ENCODE assay signal across 27 cellular contexts in the genomic region with DNA sequence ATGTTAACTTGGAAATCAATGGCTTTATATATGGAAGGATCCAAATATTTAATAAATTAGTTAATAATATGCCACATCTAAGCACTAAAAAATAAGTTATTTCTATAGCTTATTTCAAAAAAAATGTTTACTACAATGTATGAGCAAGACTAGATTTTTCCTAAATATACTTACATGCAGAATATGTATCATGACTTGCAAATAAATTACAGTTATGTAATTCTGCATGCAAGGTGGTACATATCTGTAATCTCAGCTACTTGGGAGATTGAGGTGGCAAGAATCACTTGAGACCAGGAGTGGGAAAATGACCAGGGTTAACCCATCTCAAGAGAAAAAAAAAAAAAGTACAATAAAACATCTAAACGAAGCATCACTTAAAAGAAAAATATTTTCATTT. TPM values are rescaled to one million over a fixed set of nuclear protein-coding genes. Genes with fewer than 3 reads are reported as not detected.
DNase-seq lines count a peak whose midpoint lies in the region; ATAC-seq, FAIRE-seq and TF ChIP-seq lines count a peak whose summit lies in the region.
"Had no signal": no experiment of that assay in that cellular context is flagged by ENCODE, and none has a peak within 500 bp of the region (broad histone marks: within the 10 kb centered on the region; RNA-seq: fewer than 3 reads in every experiment).

No MANE protein-coding gene starts in this region.

- H3K27me3 ChIP-seq in CD4-positive, alpha-beta T cell (ENCODE audit: control insufficient read depth, insufficient read depth, low read length), result no peaks in the 10 kb centered on the region
- no peaks in the 10 kb centered on the region for H3K27me3 ChIP-seq in IMR-90 (ENCODE audit: control insufficient read depth, insufficient read depth, low read length)
- H3K27me3 ChIP-seq: MG63 had no signal

- CTCF ChIA-PET in CD4-positive, alpha-beta T cell (lab: Charles Lee), result interaction anchor here (1.4 to 5.2 kb wide), 2 partner anchors 10 to 13 kb away, joined by 4 to 31 read pairs; no protein-coding TSS in a partner anchor
- CTCF ChIA-PET in IMR-90 (lab: Yijun Ruan, JAX), result interaction anchor here (2.3 kb wide), 1 partner anchor 13 kb away, joined by 8 read pairs; no protein-coding TSS in a partner anchor
- CTCF ChIA-PET in activated CD4-positive, alpha-beta T cell treated with anti-CD3 and anti-CD28 coated beads for 36 hours (lab: Charles Lee), result interaction anchor here (0.7 to 16.4 kb wide), 3 partner anchors 11 to 114 kb away, joined by 3 to 200 read pairs (median 4); a partner anchor contains a TSS

- no peak overlapping the region for H2BK15ac ChIP-seq in IMR-90 (ENCODE audit: low read depth, low read length)

- TF ChIP-seq RAD21 in IMR-90 (IDR thresholded peaks at IDR 0.05; ENCODE audit: low read length), result no peak

- no peak overlapping the region for H2AK9ac ChIP-seq in IMR-90 (replicated peaks; ENCODE audit: low read depth, low read length, poor library complexity)

- H2BK120ac ChIP-seq in IMR-90 (ENCODE audit: low read depth, low read length), result no peak overlapping the region

- no peaks in the 10 kb centered on the region for H3K9me3 ChIP-seq in CD4-positive, alpha-beta T cell (ENCODE audit: control insufficient read depth, low read length)
- no peaks in the 10 kb centered on the region for H3K9me3 ChIP-seq in IMR-90 (ENCODE audit: control insufficient read depth, insufficient read depth, low read length)
- H3K9me3 ChIP-seq: MG63, SK-N-SH had no signal

- H3K18ac ChIP-seq in IMR-90 (ENCODE audit: low read depth, low read length), result no peak overlapping the region

- H4K91ac ChIP-seq in IMR-90 (ENCODE audit: insufficient read depth, low read depth, low read length), result no peak overlapping the region

- H3K27me3 Mint-ChIP-seq in activated naive CD8-positive, alpha-beta T cell, result no peaks in the 10 kb centered on the region
- H3K27me3 Mint-ChIP-seq in activated naive CD8-positive, alpha-beta T cell treated with anti-CD3 and anti-CD28 coated beads, Interleukin-2, amount 50 U/mL, for 24 hours, result no peaks in the 10 kb centered on the region
- H3K27me3 Mint-ChIP-seq in CD4-positive, alpha-beta T cell, result no peaks in the 10 kb centered on the region
- no peaks in the 10 kb centered on the region for H3K27me3 Mint-ChIP-seq in effector memory CD8-positive, alpha-beta T cell
- H3K27me3 Mint-ChIP-seq in activated CD4-positive, alpha-beta T cell treated with anti-CD3 and anti-CD28 coated beads for 36 hours, result no peaks in the 10 kb centered on the region

- no peak overlapping the region for H3K14ac ChIP-seq in IMR-90 (replicated peaks; ENCODE audit: low read depth, low read length)

- H2AK5ac ChIP-seq in IMR-90 (ENCODE audit: low read depth, low read length), result no peak overlapping the region

- no peak overlapping the region for H3K56ac ChIP-seq in IMR-90 (ENCODE audit: extremely low read depth, insufficient read depth, low read length)

- no peak overlapping the region for H3K9ac ChIP-seq in IMR-90 (ENCODE audit: low read depth, low read length)
- H3K9ac ChIP-seq: SK-N-SH had no signal

- no peak for ATAC-seq in activated naive CD8-positive, alpha-beta T cell treated with anti-CD3 and anti-CD28 coated beads, Interleukin-2, amount 50 U/mL, for 24 hours
- ATAC-seq in CD4-positive, alpha-beta T cell (ENCODE audit: poor library complexity), result no peak
- ATAC-seq in IMR-90 (ENCODE audit: low read depth) (no peak), HG03469 (IDR thresholded peaks at IDR 0.05; ENCODE audit: unreplicated experiment) (no peak)
- ATAC-seq in effector memory CD8-positive, alpha-beta T cell (replicated peaks), result no peak
- ATAC-seq in activated CD4-positive, alpha-beta T cell treated with anti-CD3 and anti-CD28 coated beads for 36 hours, result no peak

- H4K20me1 ChIP-seq in IMR-90 (ENCODE audit: insufficient read depth, low read length), result peaks cover 97% of the 10 kb centered on the region

- POLR2A ChIA-PET in CD4-positive, alpha-beta T cell (lab: Charles Lee), result no interaction called here
- POLR2A ChIA-PET in IMR-90 (lab: Charles Lee; ENCODE audit: unreplicated experiment), result interaction anchor here (0.6 kb wide), 1 partner anchor 110 kb away, joined by 8 read pairs; no protein-coding TSS in a partner anchor
- POLR2A ChIA-PET in activated CD4-positive, alpha-beta T cell treated with anti-CD3 and anti-CD28 coated beads for 36 hours (lab: Charles Lee), result no interaction called here

- no peak overlapping the region for H2BK5ac ChIP-seq in IMR-90 (ENCODE audit: low read depth, low read length, poor library complexity, severe bottlenecking)

- in situ Hi-C loops in IMR-90 (cut with MboI; ENCODE audit: low sequenced_read_pairs), result no loop called here

- H4K5ac ChIP-seq in IMR-90 (ENCODE audit: low read depth, low read length), result no peak overlapping the region

- no TSS peak for BruUV-seq in IMR-90 (replicated peaks; lab: Mats Ljungman, UMichigan)

- H4K8ac ChIP-seq in IMR-90 (ENCODE audit: low read depth in 2 of 2, low read length in 2 of 2), result no peak overlapping the region

- WGBS in IMR-90 (ENCODE audit: extremely low coverage in 2 of 2, insufficient read length in 1 of 2), 2 experiments, result no CpG with 5 or more reads among the region's 1 CpG

- H2AFZ ChIP-seq in IMR-90 (replicated peaks; ENCODE audit: low read length, poor library complexity), result no peak overlapping the region

- H3K36me3 Mint-ChIP-seq in activated naive CD8-positive, alpha-beta T cell, result no peaks in the 10 kb centered on the region
- H3K36me3 Mint-ChIP-seq in activated naive CD8-positive, alpha-beta T cell treated with anti-CD3 and anti-CD28 coated beads, Interleukin-2, amount 50 U/mL, for 24 hours (ENCODE audit: low read depth), result peaks cover 15% of the 10 kb centered on the region
- peaks cover 26% of the 10 kb centered on the region for H3K36me3 Mint-ChIP-seq in CD4-positive, alpha-beta T cell (ENCODE audit: low read depth)
- peaks cover 7% of the 10 kb centered on the region for H3K36me3 Mint-ChIP-seq in effector memory CD8-positive, alpha-beta T cell (ENCODE audit: insufficient read depth)
- peaks cover 8% of the 10 kb centered on the region for H3K36me3 Mint-ChIP-seq in activated CD4-positive, alpha-beta T cell treated with anti-CD3 and anti-CD28 coated beads for 36 hours (ENCODE audit: low read depth)

- TF ChIP-seq CTCF in CD4-positive, alpha-beta T cell (IDR thresholded peaks at IDR 0.05), result no peak
- no peak for TF ChIP-seq CTCF in IMR-90 (conservative IDR thresholded peaks at IDR 0.05; ENCODE audit: low read depth, low read length)
- no peak for TF ChIP-seq CTCF in D721Med (IDR thresholded peaks at IDR 0.05; ENCODE audit: insufficient read depth, missing control alignments)

- no peak overlapping the region for H3K4me3 ChIP-seq in IMR-90 (ENCODE audit: insufficient read depth, low read depth, low read length)
- H3K4me3 ChIP-seq: MG63 had no signal

- H3K4me3 Mint-ChIP-seq in activated naive CD8-positive, alpha-beta T cell, result no peak overlapping the region
- no peak overlapping the region for H3K4me3 Mint-ChIP-seq in activated naive CD8-positive, alpha-beta T cell treated with anti-CD3 and anti-CD28 coated beads, Interleukin-2, amount 50 U/mL, for 24 hours
- H3K4me3 Mint-ChIP-seq in CD4-positive, alpha-beta T cell, result peak overlapping the region; percentile 23
- H3K4me3 Mint-ChIP-seq in effector memory CD8-positive, alpha-beta T cell, result peak overlapping the region; percentile 47 to 49
- no peak overlapping the region for H3K4me3 Mint-ChIP-seq in activated CD4-positive, alpha-beta T cell treated with anti-CD3 and anti-CD28 coated beads for 36 hours

- no peak for DNase-seq in activated naive CD8-positive, alpha-beta T cell treated with anti-CD3 and anti-CD28 coated beads, Interleukin-2, amount 50 U/mL, for 24 hours
- no peak for DNase-seq in CD4-positive, alpha-beta T cell
- DNase-seq in IMR-90 (no peak), D721Med (ENCODE audit: insufficient read length, low spot score) (no peak)
- DNase-seq in effector memory CD8-positive, alpha-beta T cell, result no peak
- DNase-seq in activated CD4-positive, alpha-beta T cell treated with anti-CD3 and anti-CD28 coated beads for 36 hours, result no peak
- DNase-seq: AML-193, C1 segment of cervical spinal cord, Calu3, DMS153, HCEC 1CT, Kasumi-1, MG63, NCI-H1105 treated with DMSO at 0.1 percent for 48 hours, NCI-H146, NCI-H1930, NCI-H2107, NCI-H524 treated with DMSO at 0.1 percent for 48 hours, NCI-H774, SK-N-SH had no signal

- H3K9me1 ChIP-seq in IMR-90 (ENCODE audit: insufficient read depth, low read length), result peaks cover 22% of the 10 kb centered on the region

- peaks cover 2% of the 10 kb centered on the region for H3K4me1 ChIP-seq in IMR-90 (ENCODE audit: control insufficient read depth, insufficient read depth, low read length)

- intact Hi-C loops in CD4-positive, alpha-beta T cell (cut with DNase I, micrococcal nuclease), result no loop called here
- intact Hi-C loops in IMR-90 (cut with micrococcal nuclease), result loop anchor here (10.0 kb wide), 1 partner anchor 56 kb away; no protein-coding TSS in a partner anchor
- intact Hi-C loops in activated CD4-positive, alpha-beta T cell treated with anti-CD3 and anti-CD28 coated beads for 36 hours (cut with DNase I, micrococcal nuclease), result no loop called here

- TF ChIP-seq POLR2A in IMR-90 (IDR thresholded peaks at IDR 0.05; ENCODE audit: low read depth, low read length), result no peak

- no peak overlapping the region for H3K4ac ChIP-seq in IMR-90 (ENCODE audit: low read depth, low read length)

- H2BK20ac ChIP-seq in IMR-90 (ENCODE audit: low read depth, low read length), result no peak overlapping the region

- H3K9me3 Mint-ChIP-seq in activated naive CD8-positive, alpha-beta T cell (ENCODE audit: low read depth), result no peaks in the 10 kb centered on the region
- H3K9me3 Mint-ChIP-seq in activated naive CD8-positive, alpha-beta T cell treated with anti-CD3 and anti-CD28 coated beads, Interleukin-2, amount 50 U/mL, for 24 hours, result no peaks in the 10 kb centered on the region
- no peaks in the 10 kb centered on the region for H3K9me3 Mint-ChIP-seq in CD4-positive, alpha-beta T cell
- no peaks in the 10 kb centered on the region for H3K9me3 Mint-ChIP-seq in effector memory CD8-positive, alpha-beta T cell
- no peaks in the 10 kb centered on the region for H3K9me3 Mint-ChIP-seq in activated CD4-positive, alpha-beta T cell treated with anti-CD3 and anti-CD28 coated beads for 36 hours (ENCODE audit: low read depth)

- no peak overlapping the region for H3K27ac ChIP-seq in CD4-positive, alpha-beta T cell (ENCODE audit: low read depth, low read length)
- no peak overlapping the region for H3K27ac ChIP-seq in IMR-90 (ENCODE audit: insufficient read depth, low read length)
- H3K27ac ChIP-seq: HL-60 had no signal

- peaks cover 3% of the 10 kb centered on the region for H3K36me3 ChIP-seq in IMR-90 (ENCODE audit: control insufficient read depth, insufficient read depth, low read length)

- H3K79me1 ChIP-seq in IMR-90 (ENCODE audit: low read depth in 1 of 2, low read length in 2 of 2), result peaks cover 0 to 60% of the 10 kb centered on the region in 2 experiments; a peak in 2 of 4 replicates

- no peak overlapping the region for H3K4me2 ChIP-seq in IMR-90 (ENCODE audit: low read depth, low read length)
- H3K4me2 ChIP-seq: SK-N-SH had no signal

- H3K23ac ChIP-seq in IMR-90 (ENCODE audit: low read depth, low read length), result no peak overlapping the region

- H3K4me1 Mint-ChIP-seq in activated naive CD8-positive, alpha-beta T cell (ENCODE audit: low read depth), result peaks cover 85% of the 10 kb centered on the region
- H3K4me1 Mint-ChIP-seq in activated naive CD8-positive, alpha-beta T cell treated with anti-CD3 and anti-CD28 coated beads, Interleukin-2, amount 50 U/mL, for 24 hours, result peaks cover 86% of the 10 kb centered on the region
- H3K4me1 Mint-ChIP-seq in CD4-positive, alpha-beta T cell (ENCODE audit: low read depth), result peaks cover 95% of the 10 kb centered on the region
- H3K4me1 Mint-ChIP-seq in effector memory CD8-positive, alpha-beta T cell (ENCODE audit: low read depth in 2 of 2), result peaks cover 42 to 80% of the 10 kb centered on the region in 2 donors
- H3K4me1 Mint-ChIP-seq in activated CD4-positive, alpha-beta T cell treated with anti-CD3 and anti-CD28 coated beads for 36 hours, result peaks cover 85% of the 10 kb centered on the region

- FAIRE-seq in D721Med (lab: Jason Lieb, UNC), result no peak
- FAIRE-seq: A204.1, GM18507, H1, RCC 7860 had no signal

- dilution Hi-C loops in IMR-90 (cut with HindIII; ENCODE audit: low sequenced_read_pairs, unreplicated experiment), result no loop called here

- peak overlapping the region; percentile 75 for H3K27ac Mint-ChIP-seq in activated naive CD8-positive, alpha-beta T cell
- no peak overlapping the region for H3K27ac Mint-ChIP-seq in activated naive CD8-positive, alpha-beta T cell treated with anti-CD3 and anti-CD28 coated beads, Interleukin-2, amount 50 U/mL, for 24 hours
- H3K27ac Mint-ChIP-seq in CD4-positive, alpha-beta T cell, result peak overlapping the region; percentile 43
- H3K27ac Mint-ChIP-seq in effector memory CD8-positive, alpha-beta T cell, result no peak overlapping the region
- H3K27ac Mint-ChIP-seq in activated CD4-positive, alpha-beta T cell treated with anti-CD3 and anti-CD28 coated beads for 36 hours, result no peak overlapping the region

RNA-seq across cellular contexts. Expression of a gene that starts 11.6 kb away (rescaled TPM):
- 10 to 100 TPM; 94.9 to 95.4 TPM for total RNA-seq in CD4-positive, alpha-beta T cell
- total RNA-seq in IMR-90 (2012; rRNA removed), result 35.6 and 38.4 TPM in 2 replicates
- 16.4 and 18.8 TPM in 2 replicates for polyA plus RNA-seq in IMR-90 (2012; rRNA removed)
- 4.5 and 6.3 TPM in 2 replicates for polyA plus RNA-seq in IMR-90 (2012; cell fraction: cytosol; rRNA removed)
- 8.0 and 28.7 TPM in 2 replicates for polyA plus RNA-seq in IMR-90 (2012; cell fraction: nucleus; rRNA removed; ENCODE audit: low replicate concordance)
- 100 to 1,000 TPM in 1 of 2 experiments, 10 to 100 TPM in 1; 78.4 to 112 TPM for total RNA-seq in activated CD4-positive, alpha-beta T cell treated with anti-CD3 and anti-CD28 coated beads for 36 hours

Comparison
In these comparisons a context has a peak if more than half of its experiments do, and no peak if none do; other contexts are left out.
1. H3K27ac Mint-ChIP-seq: peak in activated naive CD8-positive, alpha-beta T cell (single experiment) and CD4-positive, alpha-beta T cell (single experiment); none in activated naive CD8-positive, alpha-beta T cell treated with anti-CD3 and anti-CD28 coated beads, Interleukin-2, amount 50 U/mL, for 24 hours (single experiment), effector memory CD8-positive, alpha-beta T cell (0 of 2) and activated CD4-positive, alpha-beta T cell treated with anti-CD3 and anti-CD28 coated beads for 36 hours (single experiment).
2. H3K4me3 Mint-ChIP-seq: peak in CD4-positive, alpha-beta T cell (single experiment) and effector memory CD8-positive, alpha-beta T cell (2 of 2); none in activated naive CD8-positive, alpha-beta T cell (single experiment), activated naive CD8-positive, alpha-beta T cell treated with anti-CD3 and anti-CD28 coated beads, Interleukin-2, amount 50 U/mL, for 24 hours (single experiment) and activated CD4-positive, alpha-beta T cell treated with anti-CD3 and anti-CD28 coated beads for 36 hours (single experiment).